Comparison of ENCODE assay signal across 17 cellular contexts in genomic region chr5:135119497-135119896, GRCh38.
"Had no signal": no experiment of that assay in that cellular context is flagged by ENCODE, and none has a peak within 500 bp of the region (broad histone marks: within the 10 kb centered on the region; RNA-seq: fewer than 3 reads in every experiment).

No MANE protein-coding gene starts in this region.

- H3K36me3 Mint-ChIP-seq: activated naive CD4-positive, alpha-beta T cell treated with anti-CD3 and anti-CD28 coated beads, Interleukin-2, amount 50 U/mL, for 24 hours; natural killer cell treated with Interleukin-12 subunit alpha and Interleukin-12 subunit beta and Interleukin-15 and Interleukin-18, amount 100 ng/mL, for 72 hours; stimulated activated naive B cell treated with anti-CD40 and anti-IgM and Interleukin-4, amounts not matched to agents 10 μg/mL and 1 μg/mL and 100 μg/mL, for 72 hours had no signal

- H3K27me3 Mint-ChIP-seq: activated naive CD4-positive, alpha-beta T cell treated with anti-CD3 and anti-CD28 coated beads, Interleukin-2, amount 50 U/mL, for 24 hours had no signal

- H3K9me3 ChIP-seq: adrenal gland, esophagus muscularis mucosa, tibial nerve, vagina had no signal

- H3K4me3 Mint-ChIP-seq: activated B cell treated with CpG ODN at 0.5 μM for 24 hours; activated CD8-positive, alpha-beta T cell treated with anti-CD3 and anti-CD28 coated beads, Interleukin-2, amount 10 ng/mL, durations not matched to agents 7 days and 5 days; activated naive CD4-positive, alpha-beta T cell treated with anti-CD3 and anti-CD28 coated beads, Interleukin-2, amount 50 U/mL, for 24 hours; natural killer cell treated with Interleukin-12 subunit alpha and Interleukin-12 subunit beta and Interleukin-15 and Interleukin-18, amount 100 ng/mL, for 72 hours; stimulated activated naive B cell treated with anti-CD40 and anti-IgM and Interleukin-4, amounts not matched to agents 10 μg/mL and 1 μg/mL and 100 μg/mL, for 72 hours had no signal

- H3K9me3 Mint-ChIP-seq: activated B cell treated with CpG ODN at 0.5 μM for 24 hours; activated naive CD4-positive, alpha-beta T cell treated with anti-CD3 and anti-CD28 coated beads, Interleukin-2, amount 50 U/mL, for 24 hours; natural killer cell treated with Interleukin-12 subunit alpha and Interleukin-12 subunit beta and Interleukin-15 and Interleukin-18, amount 100 ng/mL, for 72 hours; stimulated activated naive B cell treated with anti-CD40 and anti-IgM and Interleukin-4, amounts not matched to agents 10 μg/mL and 1 μg/mL and 100 μg/mL, for 72 hours had no signal

- H3K4me1 Mint-ChIP-seq: activated B cell treated with CpG ODN at 0.5 μM for 24 hours; activated naive CD4-positive, alpha-beta T cell treated with anti-CD3 and anti-CD28 coated beads, Interleukin-2, amount 50 U/mL, for 24 hours; stimulated activated naive B cell treated with anti-CD40 and anti-IgM and Interleukin-4, amounts not matched to agents 10 μg/mL and 1 μg/mL and 100 μg/mL, for 72 hours had no signal

- H3K27me3 ChIP-seq: adrenal gland, esophagus muscularis mucosa, tibial nerve, vagina had no signal

- H3K27ac ChIP-seq: adrenal gland, esophagus muscularis mucosa, tibial nerve, vagina had no signal

- H3K36me3 ChIP-seq: adrenal gland, esophagus muscularis mucosa, tibial nerve, vagina had no signal

- DNase-seq: activated B cell treated with CpG ODN at 0.5 μM for 24 hours; activated CD4-positive, alpha-beta T cell treated with anti-CD3 and anti-CD28 coated beads for 48 hours; activated CD8-positive, alpha-beta memory T cell treated with anti-CD3 and anti-CD28 coated beads, Interleukin-2, amount 50 U/mL, for 4 hours; activated CD8-positive, alpha-beta T cell treated with anti-CD3 and anti-CD28 coated beads, Interleukin-2, amount 10 ng/mL, durations not matched to agents 7 days and 5 days; activated effector memory CD4-positive, alpha-beta T cell treated with anti-CD3 and anti-CD28 coated beads, Interleukin-2, amount 50 U/mL, for 16 hours; activated T-cell treated with anti-CD3 and anti-CD28 coated beads, Interleukin-2, amount 50 U/mL, for 48 hours; adrenal gland; hypothalamus; retina; stimulated activated CD4-positive, alpha-beta T cell treated with anti-CD3 and anti-CD28 coated beads, Interleukin-2, amount 100 ng/mL, for 48 hours; stimulated activated naive B cell treated with anti-CD40 and anti-IgM and Interleukin-4, amounts not matched to agents 10 μg/mL and 1 μg/mL and 100 μg/mL, for 72 hours; substantia nigra had no signal

- H3K4me3 ChIP-seq: adrenal gland, esophagus muscularis mucosa, tibial nerve, vagina had no signal

- H3K4me1 ChIP-seq: adrenal gland, esophagus muscularis mucosa, tibial nerve had no signal

- ATAC-seq: activated CD8-positive, alpha-beta T cell treated with anti-CD3 and anti-CD28 coated beads, Interleukin-2, amount 10 ng/mL, durations not matched to agents 7 days and 5 days; natural killer cell treated with Interleukin-12 subunit alpha and Interleukin-12 subunit beta and Interleukin-15 and Interleukin-18, amount 100 ng/mL, for 72 hours; stimulated activated naive B cell treated with anti-CD40 and anti-IgM and Interleukin-4, amounts not matched to agents 10 μg/mL and 1 μg/mL and 100 μg/mL, for 72 hours had no signal

- H3K27ac Mint-ChIP-seq: activated B cell treated with CpG ODN at 0.5 μM for 24 hours; activated CD8-positive, alpha-beta T cell treated with anti-CD3 and anti-CD28 coated beads, Interleukin-2, amount 10 ng/mL, durations not matched to agents 7 days and 5 days; activated naive CD4-positive, alpha-beta T cell treated with anti-CD3 and anti-CD28 coated beads, Interleukin-2, amount 50 U/mL, for 24 hours; natural killer cell treated with Interleukin-12 subunit alpha and Interleukin-12 subunit beta and Interleukin-15 and Interleukin-18, amount 100 ng/mL, for 72 hours; stimulated activated naive B cell treated with anti-CD40 and anti-IgM and Interleukin-4, amounts not matched to agents 10 μg/mL and 1 μg/mL and 100 μg/mL, for 72 hours had no signal
